ENCODE assay signal across 8 cellular contexts in genomic region chr15:92811514-92811913, GRCh38.
DNase-seq lines count a peak whose midpoint lies in the region; ATAC-seq, FAIRE-seq and TF ChIP-seq lines count a peak whose summit lies in the region.

No MANE protein-coding gene starts in this region.

- TF ChIP-seq EP300 in GM12878 (IDR thresholded peaks at IDR 0.05; ENCODE audit: borderline replicate concordance in 1 of 2, control insufficient read depth in 1 of 2, low read depth in 2 of 2, low read length in 2 of 2): no peak

- RAD21 ChIA-PET in GM12878 (lab: Charles Lee; ENCODE audit: unreplicated experiment): interaction anchor here (1.2 to 7.6 kb wide), 7 partner anchors 9 to 96 kb away, joined by 3 to 174 read pairs (median 80); partner anchors contain the start of gene CHD2

- no peaks in the 10 kb centered on the region for H3K27me3 ChIP-seq in GM12878 (replicated peaks in 1 of 2; ENCODE audit: control insufficient read depth in 2 of 2, insufficient read depth in 2 of 2, low read length in 1 of 2)
- H3K27me3 ChIP-seq in muscle layer of colon (ENCODE audit: control insufficient read depth in 1 of 2, insufficient read depth in 2 of 2, low read length in 2 of 2): no peaks in the 10 kb centered on the region
- H3K27me3 ChIP-seq in brain microvascular endothelial cell (replicated peaks): no peaks in the 10 kb centered on the region

- peaks cover 25% of the 10 kb centered on the region for H3K79me2 ChIP-seq in GM12878 (ENCODE audit: control insufficient read depth, insufficient read depth, low read length)

- BruUV-seq in Calu3 (replicated peaks; lab: Mats Ljungman, UMichigan): no TSS peak
- no TSS peak for BruUV-seq in GM12878 (replicated peaks; lab: Mats Ljungman, UMichigan)

- no peak overlapping the region for H2AFZ ChIP-seq in GM12878 (ENCODE audit: control insufficient read depth, low read depth, low read length)

- H3K9me3 Mint-ChIP-seq in Calu3 (ENCODE audit: low read depth, unreplicated experiment): no peaks in the 10 kb centered on the region

- H3K27me3 Mint-ChIP-seq in Calu3 (ENCODE audit: unreplicated experiment): no peaks in the 10 kb centered on the region

- H3K36me3 Mint-ChIP-seq in Calu3 (ENCODE audit: insufficient read depth, unreplicated experiment): peaks cover 38% of the 10 kb centered on the region

- no peaks in the 10 kb centered on the region for H3K36me3 ChIP-seq in GM12878 (ENCODE audit: control insufficient read depth in 2 of 2, insufficient read depth in 2 of 2, low read length in 1 of 2)
- no peaks in the 10 kb centered on the region for H3K36me3 ChIP-seq in muscle layer of colon (ENCODE audit: insufficient read depth, low read length)
- H3K36me3 ChIP-seq in brain microvascular endothelial cell (replicated peaks): no peaks in the 10 kb centered on the region

- H3K27ac ChIP-seq in GM12878 (ENCODE audit: control insufficient read depth, insufficient read depth): no peak overlapping the region
- peak overlapping the region; percentile 90 for H3K27ac ChIP-seq in muscle layer of colon (ENCODE audit: low read depth, low read length)
- no peak overlapping the region for H3K27ac ChIP-seq in brain microvascular endothelial cell

- H3K9ac ChIP-seq in GM12878 (ENCODE audit: control insufficient read depth, insufficient read depth, low read length): peak overlapping the region; percentile 100; the same call in 1 of the 2 replicates
- peak overlapping the region; percentile 39 for H3K9ac ChIP-seq in muscle layer of colon (ENCODE audit: low read length)

- in situ Hi-C loops in GM12878 (cut with MboI) (loop anchor here (10.0 kb wide), 1 partner anchor 73 kb away; no protein-coding TSS in a partner anchor), brain microvascular endothelial cell (cut with HindIII; ENCODE audit: low pct_ligation_motif_present, low sequenced_read_pairs) (loop anchor here (10.0 kb wide), 1 partner anchor 73 kb away; no protein-coding TSS in a partner anchor)

- whole genome bisulfite sequencing in GM12878 (ENCODE audit: insufficient coverage, insufficient replicate concordance, low lambda C conversion rate, missing lambda C conversion rate): 55% methylated on average over 4 of the region's 4 CpGs

- DNase-seq in Calu3 (peak; percentile 62), NCI-H146 treated with DMSO at 0.1 percent for 48 hours (lab: John Stamatoyannopoulos, UW; ENCODE audit: unreplicated experiment) (peak; percentile 45), GM12878 (ENCODE audit: low read depth, low spot score) (no peak), brain microvascular endothelial cell (no peak), urothelium cell line (ENCODE audit: low spot score) (no peak), NCI-H446 (lab: John Stamatoyannopoulos, UW) (no peak), SIG-M5 (lab: John Stamatoyannopoulos, UW) (no peak)

- H4K20me1 ChIP-seq in GM12878 (ENCODE audit: control insufficient read depth, insufficient read depth): no peaks in the 10 kb centered on the region

- no peak for TF ChIP-seq POLR2A in GM12878 (IDR thresholded peaks at IDR 0.05; ENCODE audit: low read depth, low read length)

- TF ChIP-seq CTCF in Calu3 (IDR thresholded peaks at IDR 0.05; ENCODE audit: unreplicated experiment): no peak
- no peak for TF ChIP-seq CTCF in GM12878 (IDR thresholded peaks at IDR 0.05 in 2 of 3, conservative IDR thresholded peaks at IDR 0.05 in 1 of 3; ENCODE audit: control insufficient read depth in 2 of 3, extremely low read depth in 1 of 3, insufficient read depth in 1 of 3, low read depth in 3 of 3, low read length in 3 of 3)
- TF ChIP-seq CTCF in brain microvascular endothelial cell (IDR thresholded peaks at IDR 0.05; ENCODE audit: low read depth, low read length, missing control alignments): no peak

- H3K4me1 Mint-ChIP-seq in Calu3 (ENCODE audit: low read depth, unreplicated experiment): peaks cover 27% of the 10 kb centered on the region

- no peak for TF ChIP-seq RAD21 in GM12878 (IDR thresholded peaks at IDR 0.05; ENCODE audit: insufficient read depth, low read depth, low read length)

- peak overlapping the region; percentile 68 for H3K4me3 Mint-ChIP-seq in Calu3 (ENCODE audit: low read depth, unreplicated experiment)

- H3K4me3 ChIP-seq in GM12878 (0 out of 2 replicates have a peak overlapping the region, but pooled peaks have one; percentile 54), muscle layer of colon (ENCODE audit: low read depth in 1 of 2, low read length in 2 of 2) (no peak overlapping the region), brain microvascular endothelial cell (ENCODE audit: low read depth, low read length) (no peak overlapping the region)

- H3K4me2 ChIP-seq in GM12878 (ENCODE audit: control insufficient read depth, insufficient read depth): peak overlapping the region; percentile 98; the same call in 1 of the 2 replicates

- SMC1A ChIA-PET in GM12878 (lab: Charles Lee; ENCODE audit: uncharacterized antibody, unreplicated experiment): interaction anchor here (0.6 to 7.7 kb wide), 9 partner anchors 10 to 106 kb away, joined by 3 to 150 read pairs (median 46); partner anchors contain the start of gene CHD2

- POLR2A ChIA-PET in GM12878 (lab: Charles Lee): interaction anchor here (0.7 to 6.8 kb wide), 9 partner anchors 8 to 110 kb away, joined by 3 to 157 read pairs (median 26); partner anchors contain the start of gene CHD2

- CTCF ChIA-PET in Calu3 (lab: Charles Lee) (interaction anchor here (0.6 to 4.4 kb wide), 6 partner anchors 9 to 106 kb away, joined by 3 to 24 read pairs (median 6); partner anchors contain the start of gene CHD2), GM12878 (lab: Yijun Ruan, JAX) (interaction anchor here (0.8 to 5.6 kb wide), 9 partner anchors 9 to 108 kb away, joined by 3 to 64 read pairs (median 6); no protein-coding TSS in a partner anchor)

- H3K9me3 ChIP-seq in GM12878 (replicated peaks; ENCODE audit: control insufficient read depth, insufficient read depth, low read length): no peaks in the 10 kb centered on the region
- H3K9me3 ChIP-seq in muscle layer of colon (ENCODE audit: low read length): no peaks in the 10 kb centered on the region

- intact Hi-C loops in Calu3 (cut with micrococcal nuclease; ENCODE audit: unreplicated experiment): loop anchor here (1.0 kb wide), 1 partner anchor 93 kb away; no protein-coding TSS in a partner anchor
- intact Hi-C loops in GM12878 (cut with micrococcal nuclease; ENCODE audit: unreplicated experiment): no loop called here

- peak overlapping the region; percentile 90 for H3K27ac Mint-ChIP-seq in Calu3 (ENCODE audit: unreplicated experiment)

- H3K4me1 ChIP-seq in GM12878 (ENCODE audit: control insufficient read depth, insufficient read depth, low read length): no peaks in the 10 kb centered on the region; the same call in 1 of the 2 replicates
- peaks cover 24% of the 10 kb centered on the region for H3K4me1 ChIP-seq in muscle layer of colon (ENCODE audit: insufficient read depth, low read length)

- FAIRE-seq in GM12878 (lab: Jason Lieb, UNC) (no peak), urothelium cell line (lab: Jason Lieb, UNC) (no peak)

- ATAC-seq in GM12878: no peak

TF ChIP-seq in GM12878, 131 proteins besides CTCF, POLR2A, EP300 and RAD21:
- TF ChIP-seq ZBTB33 (IDR thresholded peaks at IDR 0.05) (peak; percentile 87), MYC (IDR thresholded peaks at IDR 0.05; ENCODE audit: insufficient read depth, insufficient read length, insufficient replicate concordance, low read length, severe bottlenecking) (no peak)

Comparison
In these comparisons a context has a peak if more than half of its experiments do, and no peak if none do; other contexts are left out.
1. DNase-seq: peak in Calu3 (single experiment) and NCI-H146 treated with DMSO at 0.1 percent for 48 hours (single experiment); none in GM12878 (single experiment), brain microvascular endothelial cell (single experiment), urothelium cell line (single experiment), NCI-H446 (0 of 2) and SIG-M5 (single experiment).